ENCODE assay signal across 14 cellular contexts in genomic region chr5:78993165-78993564, GRCh38.
"Had no signal": no experiment of that assay in that cellular context is flagged by ENCODE, and none has a peak within 500 bp of the region (broad histone marks: within the 10 kb centered on the region; RNA-seq: fewer than 3 reads in every experiment).

No MANE protein-coding gene starts in this region.

- ATAC-seq: gastrocnemius medialis, heart right ventricle, right lobe of liver, T-helper 17 cell had no signal

- H3K4me3 ChIP-seq: adrenal gland, gastrocnemius medialis, heart right ventricle, ovary, right lobe of liver, tibial artery, uterus had no signal

- H3K4me1 ChIP-seq: adrenal gland, gastrocnemius medialis, heart right ventricle, right lobe of liver, tibial artery, uterus had no signal

- DNase-seq: activated CD4-positive, alpha-beta T cell treated with anti-CD3 and anti-CD28 coated beads, Interleukin-2, amount 10 ng/mL, durations not matched to agents 24 days and 14 days; activated gamma-delta T cell; activated T-cell treated with anti-CD3 and anti-CD28 coated beads, Interleukin-2, amount 50 U/mL, for 1 hour; adrenal gland; endodermal cell; gastrocnemius medialis; heart right ventricle; ovary; right lobe of liver; T-helper 17 cell; tibial artery; uterus had no signal

- H3K36me3 Mint-ChIP-seq: mesothelial cell of epicardium had no signal

- H3K4me1 Mint-ChIP-seq: endodermal cell, neural crest cell had no signal

- H3K27ac Mint-ChIP-seq: activated CD4-positive, alpha-beta T cell treated with anti-CD3 and anti-CD28 coated beads, Interleukin-2, amount 10 ng/mL, durations not matched to agents 24 days and 14 days; endodermal cell; mesothelial cell of epicardium; T-helper 17 cell had no signal

- H3K36me3 ChIP-seq: adrenal gland, gastrocnemius medialis, heart right ventricle, ovary, right lobe of liver, tibial artery, uterus had no signal

- H3K9me3 Mint-ChIP-seq: activated CD4-positive, alpha-beta T cell treated with anti-CD3 and anti-CD28 coated beads, Interleukin-2, amount 10 ng/mL, durations not matched to agents 24 days and 14 days; neural crest cell had no signal

- H3K9me3 ChIP-seq: adrenal gland, gastrocnemius medialis, ovary, right lobe of liver, tibial artery, uterus had no signal

- H3K4me3 Mint-ChIP-seq: activated CD4-positive, alpha-beta T cell treated with anti-CD3 and anti-CD28 coated beads, Interleukin-2, amount 10 ng/mL, durations not matched to agents 24 days and 14 days; endodermal cell; mesothelial cell of epicardium; neural crest cell; T-helper 17 cell had no signal

- H3K27ac ChIP-seq: adrenal gland, gastrocnemius medialis, heart right ventricle, ovary, right lobe of liver, tibial artery, uterus had no signal

- H3K27me3 ChIP-seq: adrenal gland, gastrocnemius medialis, heart right ventricle, ovary, right lobe of liver, uterus had no signal
